13 cellular contexts compared by ENCODE assay signal in the genomic region with DNA sequence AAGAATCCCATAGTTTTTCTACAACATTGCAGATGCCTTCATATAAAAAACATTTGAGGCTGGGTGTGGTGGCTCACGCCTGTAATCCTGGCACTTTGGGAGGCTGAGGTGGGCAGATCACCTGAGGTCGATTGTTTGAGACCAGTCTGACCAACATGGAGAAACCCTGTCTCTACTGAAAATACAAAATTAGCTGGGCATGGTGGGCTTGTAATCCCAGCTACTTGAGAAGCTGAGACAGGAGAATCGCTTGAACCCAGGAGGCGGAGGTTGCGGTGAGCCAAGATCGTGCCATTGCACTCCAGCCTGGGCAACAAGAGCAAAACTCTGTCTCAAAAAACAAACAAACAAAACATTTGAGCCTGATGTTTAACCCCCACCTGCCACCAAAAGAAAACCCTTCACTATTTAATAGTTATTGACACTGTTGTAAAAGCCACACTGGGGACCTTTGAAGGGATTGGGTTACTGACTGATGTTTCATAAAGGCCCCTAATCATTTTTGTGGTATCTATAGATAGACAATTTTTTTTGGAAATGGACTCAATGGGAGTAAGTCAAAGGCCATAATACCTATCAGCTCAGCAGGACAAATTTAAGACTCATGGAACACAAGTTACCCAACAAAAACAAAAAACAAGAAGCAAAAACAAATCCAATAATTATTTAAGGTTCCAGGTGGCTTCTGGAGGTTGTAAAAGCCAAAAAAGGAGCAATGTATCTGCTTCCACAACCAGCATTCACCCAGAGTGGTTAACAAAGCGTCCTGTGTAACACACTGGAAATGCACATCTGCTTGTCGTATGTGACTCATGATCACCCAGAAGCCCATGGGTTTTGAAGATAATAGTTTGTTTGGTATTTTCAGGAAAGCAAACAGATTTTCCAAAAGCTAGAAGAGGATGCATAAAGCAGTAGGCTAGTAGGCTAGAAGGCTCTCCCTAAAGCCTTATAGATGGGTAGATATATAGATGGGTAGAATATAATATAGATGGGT. TPM values are rescaled to one million over a fixed set of nuclear protein-coding genes. Genes with fewer than 3 reads are reported as not detected.
A peak's percentile ranks its signal among the peaks of the same experiment; 100 is the strongest.
DNase-seq lines count a peak whose midpoint lies in the region; ATAC-seq and TF ChIP-seq lines count a peak whose summit lies in the region.
"Had no signal": no experiment of that assay in that cellular context is flagged by ENCODE, and none has a peak within 500 bp of the region (broad histone marks: within the 10 kb centered on the region; RNA-seq: fewer than 3 reads in every experiment).

No MANE protein-coding gene starts in this region.

- peak; percentile 18 for ATAC-seq in activated CD8-positive, alpha-beta T cell treated with anti-CD3 and anti-CD28 coated beads for 36 hours
- ATAC-seq in foreskin keratinocyte (peak; percentile 59), upper lobe of right lung (no peak)
- ATAC-seq: gastrocnemius medialis, left lobe of liver had no signal

- peaks cover 22% of the 10 kb centered on the region for H3K27me3 Mint-ChIP-seq in activated CD8-positive, alpha-beta T cell treated with anti-CD3 and anti-CD28 coated beads for 36 hours

- intact Hi-C loops in activated CD8-positive, alpha-beta T cell treated with anti-CD3 and anti-CD28 coated beads for 36 hours (cut with micrococcal nuclease): no loop called here
- intact Hi-C loops in upper lobe of right lung (cut with DNase I): no loop called here
- intact Hi-C loops in tibial artery (cut with DNase I; ENCODE audit: low total_unique reads): no loop called here

- POLR2A ChIA-PET in activated CD8-positive, alpha-beta T cell treated with anti-CD3 and anti-CD28 coated beads for 36 hours (lab: Charles Lee): interaction anchor here (1.0 to 1.2 kb wide), 2 partner anchors 8 to 9 kb away, joined by 3 to 4 read pairs; no protein-coding TSS in a partner anchor

- H3K4me3 ChIP-seq in BLaER1 (no peak overlapping the region), upper lobe of right lung (no peak overlapping the region), tibial artery (no peak overlapping the region)
- H3K4me3 ChIP-seq: cardiac muscle cell, gastrocnemius medialis had no signal

- H3K27ac ChIP-seq in BLaER1 (no peak overlapping the region), foreskin keratinocyte (peak overlapping the region; percentile 10), upper lobe of right lung (no peak overlapping the region), tibial artery (no peak overlapping the region)
- H3K27ac ChIP-seq: cardiac muscle cell, gastrocnemius medialis had no signal

- H3K4me1 ChIP-seq in BLaER1 (peaks cover 30% of the 10 kb centered on the region), foreskin keratinocyte (peaks cover 27% of the 10 kb centered on the region), upper lobe of right lung (no peaks in the 10 kb centered on the region), tibial artery (no peaks in the 10 kb centered on the region)

- CTCF ChIA-PET in activated CD8-positive, alpha-beta T cell treated with anti-CD3 and anti-CD28 coated beads for 36 hours (lab: Charles Lee): interaction anchor here (1.3 to 2.7 kb wide), 2 partner anchors 13 to 67 kb away, joined by 3 to 8 read pairs; no protein-coding TSS in a partner anchor

- no peaks in the 10 kb centered on the region for H3K36me3 Mint-ChIP-seq in activated CD8-positive, alpha-beta T cell treated with anti-CD3 and anti-CD28 coated beads for 36 hours (ENCODE audit: low read depth)

- peak overlapping the region; percentile 49 for H3K4me3 Mint-ChIP-seq in activated CD8-positive, alpha-beta T cell treated with anti-CD3 and anti-CD28 coated beads for 36 hours

- H3K27me3 ChIP-seq in BLaER1: no peaks in the 10 kb centered on the region
- H3K27me3 ChIP-seq in foreskin keratinocyte: no peaks in the 10 kb centered on the region
- H3K27me3 ChIP-seq in upper lobe of right lung: no peaks in the 10 kb centered on the region
- H3K27me3 ChIP-seq in tibial artery: peaks cover 0 to 2% of the 10 kb centered on the region in 2 donors
- H3K27me3 ChIP-seq: cardiac muscle cell, gastrocnemius medialis had no signal

- no peaks in the 10 kb centered on the region for H4K20me1 ChIP-seq in BLaER1

- no peaks in the 10 kb centered on the region for H3K36me3 ChIP-seq in BLaER1
- no peaks in the 10 kb centered on the region for H3K36me3 ChIP-seq in upper lobe of right lung
- H3K36me3 ChIP-seq in tibial artery: peaks cover 0 to 10% (median 0%) of the 10 kb centered on the region in 3 donors
- H3K36me3 ChIP-seq: cardiac muscle cell, gastrocnemius medialis had no signal

- H3K9me3 ChIP-seq in BLaER1 (peaks cover 10% of the 10 kb centered on the region; the same call in 1 of the 2 replicates), upper lobe of right lung (no peaks in the 10 kb centered on the region), tibial artery (no peaks in the 10 kb centered on the region)
- H3K9me3 ChIP-seq: gastrocnemius medialis had no signal

- TF ChIP-seq CTCF in activated CD8-positive, alpha-beta T cell treated with anti-CD3 and anti-CD28 coated beads for 36 hours (IDR thresholded peaks at IDR 0.05): no peak
- TF ChIP-seq CTCF in foreskin keratinocyte (conservative IDR thresholded peaks at IDR 0.05) (no peak), upper lobe of right lung (IDR thresholded peaks at IDR 0.05) (no peak), tibial artery (IDR thresholded peaks at IDR 0.05) (no peak)

- H3K4me1 Mint-ChIP-seq in activated CD8-positive, alpha-beta T cell treated with anti-CD3 and anti-CD28 coated beads for 36 hours (ENCODE audit: low read depth): peaks cover 67% of the 10 kb centered on the region

- DNase-seq in GM03348 (ENCODE audit: low spot score): peak; percentile 69
- peak; percentile 20 for DNase-seq in activated CD8-positive, alpha-beta T cell treated with anti-CD3 and anti-CD28 coated beads for 36 hours
- peak in 1 of 2 donors; percentile 52 for DNase-seq in foreskin keratinocyte
- no peak for DNase-seq in upper lobe of right lung
- DNase-seq in NCI-H2227 (lab: John Stamatoyannopoulos, UW; ENCODE audit: unreplicated experiment): no peak
- no peak for DNase-seq in tibial artery
- DNase-seq in pons (ENCODE audit: low spot score): no peak
- DNase-seq: DMS53, gastrocnemius medialis, NCI-H2171 treated with DMSO at 0.1 percent for 48 hours had no signal

- peak overlapping the region; percentile 61 for H3K4me2 ChIP-seq in BLaER1

- H3K9ac ChIP-seq in BLaER1: no peak overlapping the region

- no peaks in the 10 kb centered on the region for H3K9me3 Mint-ChIP-seq in activated CD8-positive, alpha-beta T cell treated with anti-CD3 and anti-CD28 coated beads for 36 hours

- peak overlapping the region; percentile 77 for H3K27ac Mint-ChIP-seq in activated CD8-positive, alpha-beta T cell treated with anti-CD3 and anti-CD28 coated beads for 36 hours

RNA-seq across cellular contexts. Expression of gene CDCP1, which starts 41.2 kb away (rescaled TPM):
- under 1 TPM; 0.32 to 0.36 TPM for total RNA-seq in activated CD8-positive, alpha-beta T cell treated with anti-CD3 and anti-CD28 coated beads for 36 hours
- total RNA-seq in foreskin keratinocyte: 147 and 163 TPM in 2 replicates
- 61.3 and 62.2 TPM in 2 replicates for polyA plus RNA-seq in foreskin keratinocyte
- total RNA-seq in upper lobe of right lung: 19.1 TPM
- polyA plus RNA-seq: cardiac muscle cell had no signal

Comparison
In these comparisons a context has a peak if more than half of its experiments do, and no peak if none do; other contexts are left out.
1. DNase-seq: peak in GM03348 (single experiment) and activated CD8-positive, alpha-beta T cell treated with anti-CD3 and anti-CD28 coated beads for 36 hours (single experiment); none in upper lobe of right lung (single experiment), NCI-H2227 (single experiment), tibial artery (0 of 2) and pons (single experiment).
2. RNA of gene CDCP1, which starts 41.2 kb away (total RNA-seq): 147 to 163 TPM in foreskin keratinocyte and 19.1 TPM in upper lobe of right lung (single experiment); 0.32 to 0.36 TPM in activated CD8-positive, alpha-beta T cell treated with anti-CD3 and anti-CD28 coated beads for 36 hours; every median in the first group is over 10 times any median in the second.